Comparison of ENCODE assay signal across 21 cellular contexts in genomic region chr4:89746377-89746776, GRCh38.
DNase-seq lines count a peak whose midpoint lies in the region; ATAC-seq, FAIRE-seq and TF ChIP-seq lines count a peak whose summit lies in the region.
"Had no signal": no experiment of that assay in that cellular context is flagged by ENCODE, and none has a peak within 500 bp of the region (broad histone marks: within the 10 kb centered on the region; RNA-seq: fewer than 3 reads in every experiment).

No MANE protein-coding gene starts in this region.

- H3K9me3 ChIP-seq in heart right ventricle, result peaks cover 0 to 8% (median 0%) of the 10 kb centered on the region in 11 donors
- H3K9me3 ChIP-seq in SK-N-MC (ENCODE audit: low read depth, low read length), result no peaks in the 10 kb centered on the region
- no peaks in the 10 kb centered on the region for H3K9me3 ChIP-seq in uterus
- H3K9me3 ChIP-seq: Caco-2 had no signal

- H3K36me3 ChIP-seq in heart right ventricle, result no peaks in the 10 kb centered on the region
- no peaks in the 10 kb centered on the region for H3K36me3 ChIP-seq in SK-N-MC (ENCODE audit: insufficient read depth, low read length)
- H3K36me3 ChIP-seq in uterus, result no peaks in the 10 kb centered on the region

- H3K27me3 ChIP-seq in heart right ventricle, result no peaks in the 10 kb centered on the region
- H3K27me3 ChIP-seq in uterus, result no peaks in the 10 kb centered on the region

- no peak for ATAC-seq in heart right ventricle
- ATAC-seq in Right ventricle myocardium inferior, result no peak
- no peak for ATAC-seq in GM18873 (IDR thresholded peaks at IDR 0.05; ENCODE audit: low FRiP score, unreplicated experiment)
- ATAC-seq: HCT116 had no signal

- H3K4me3 ChIP-seq in heart right ventricle (no peak overlapping the region), SK-N-MC (peak overlapping the region; percentile 8; the same call in 1 of the 2 replicates), uterus (no peak overlapping the region)

- 87 to 97% methylated on average over 1 of the region's 1 CpG for WGBS in heart right ventricle, 2 donors

- no peak overlapping the region for H3K9ac ChIP-seq in SK-N-MC (ENCODE audit: insufficient read length)

- DNase-seq in heart right ventricle (no peak), Right ventricle myocardium inferior (ENCODE audit: missing footprints) (no peak), SK-N-MC (ENCODE audit: low read depth, low spot score) (no peak), uterus (no peak), germinal center (ENCODE audit: low spot score) (no peak)
- DNase-seq: AML-193; Caco-2; CD4-positive, alpha-beta T cell; GDM1; GOT3; H7; HFFc6 had no signal

- H3K4me1 ChIP-seq in heart right ventricle (peaks cover 0 to 10% (median 0%) of the 10 kb centered on the region in 9 donors), uterus (peaks cover 0 to 11% of the 10 kb centered on the region in 2 donors)
- H3K4me1 ChIP-seq: Caco-2 had no signal

- TF ChIP-seq CTCF in heart right ventricle (IDR thresholded peaks at IDR 0.05) (no peak), uterus (IDR thresholded peaks at IDR 0.05) (no peak)

- no peak for TF ChIP-seq POLR2A in uterus (IDR thresholded peaks at IDR 0.05)

- FAIRE-seq in G401.6 (lab: Jason Lieb, UNC), result peak; percentile 73
- FAIRE-seq: A204.1, D721Med, GM12892, GM18507, HTR-8/SVneo had no signal

- intact Hi-C loops in heart right ventricle (cut with DNase I) (no loop called here), Right ventricle myocardium inferior (cut with DNase I) (no loop called here), uterus (cut with DNase I; ENCODE audit: low total_unique reads) (no loop called here)

- peak overlapping the region in 6 of 10 donors; percentile 27 to 62 (median 52) for H3K27ac ChIP-seq in heart right ventricle
- H3K27ac ChIP-seq in SK-N-MC, result peak overlapping the region; percentile 87
- H3K27ac ChIP-seq in uterus, result peak overlapping the region; percentile 30 to 45
- H3K27ac ChIP-seq: C4-2B had no signal
